Comparison of ENCODE assay signal across 28 cellular contexts in the genomic region with DNA sequence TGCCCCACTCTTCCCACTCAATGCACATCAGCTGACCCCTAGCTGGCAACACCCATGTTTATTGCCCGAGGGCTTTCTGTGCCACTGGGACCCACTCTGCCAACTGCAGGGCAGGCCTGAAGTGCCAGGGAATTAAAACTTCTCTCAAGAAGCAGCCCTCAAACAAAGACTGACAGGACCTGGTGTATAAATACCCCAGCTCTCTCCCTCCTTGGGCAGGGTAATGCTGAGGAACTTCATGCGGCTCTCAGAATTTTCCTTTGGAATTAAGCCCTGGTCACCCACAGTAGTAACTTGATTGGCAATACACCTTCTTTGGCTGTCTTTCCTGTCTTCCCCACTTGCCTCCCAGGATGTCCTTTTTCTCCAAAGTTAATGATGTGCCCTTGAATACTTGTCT. TPM values are rescaled to one million over a fixed set of nuclear protein-coding genes. Genes with fewer than 3 reads are reported as not detected.
DNase-seq lines count a peak whose midpoint lies in the region; ATAC-seq, FAIRE-seq and TF ChIP-seq lines count a peak whose summit lies in the region.
"Had no signal": no experiment of that assay in that cellular context is flagged by ENCODE, and none has a peak within 500 bp of the region (broad histone marks: within the 10 kb centered on the region; RNA-seq: fewer than 3 reads in every experiment).

No MANE protein-coding gene starts in this region.

- H3K9ac ChIP-seq in neuronal stem cell (ENCODE audit: low read depth, low read length, poor library complexity): no peak overlapping the region
- H3K9ac ChIP-seq: BLaER1 had no signal

- TF ChIP-seq CTCF in HEK293 (tag by site-specific recombination; IDR thresholded peaks at IDR 0.05) (no peak), heart left ventricle (IDR thresholded peaks at IDR 0.05) (no peak)

- H3K36me3 ChIP-seq in HEK293 (ENCODE audit: control insufficient read depth in 2 of 2, insufficient read depth in 1 of 2, low read length in 2 of 2): no peaks in the 10 kb centered on the region
- no peaks in the 10 kb centered on the region for H3K36me3 ChIP-seq in neuronal stem cell (replicated peaks in 1 of 2; ENCODE audit: control insufficient read depth in 2 of 2, insufficient read depth in 2 of 2, low read length in 2 of 2)
- H3K36me3 ChIP-seq in heart left ventricle: no peaks in the 10 kb centered on the region
- H3K36me3 ChIP-seq: BE2C, BLaER1 had no signal

- CTCF ChIA-PET in HEK293 (lab: Yijun Ruan, JAX): no interaction called here

- H3K79me1 ChIP-seq in neuronal stem cell (ENCODE audit: low read depth, low read length): no peaks in the 10 kb centered on the region

- H2BK120ac ChIP-seq in neuronal stem cell (ENCODE audit: low read depth, low read length): no peak overlapping the region

- no peak overlapping the region for H3K4me2 ChIP-seq in neuronal stem cell (ENCODE audit: insufficient read depth, low read length, poor library complexity, severe bottlenecking)
- H3K4me2 ChIP-seq: BLaER1 had no signal

- no peak for ATAC-seq in heart left ventricle
- ATAC-seq: GM12878 had no signal

- H2BK12ac ChIP-seq in neuronal stem cell (ENCODE audit: low read length): peak overlapping the region; percentile 34

- intact Hi-C loops in heart left ventricle (cut with DNase I): no loop called here

- POLR2A ChIA-PET in HEK293 (lab: Yijun Ruan, JAX): no interaction called here

- no peak overlapping the region for H3K23ac ChIP-seq in neuronal stem cell (ENCODE audit: low read depth, low read length, poor library complexity)

- H3K27me3 ChIP-seq in neuronal stem cell (ENCODE audit: control insufficient read depth in 3 of 3, insufficient read depth in 3 of 3, low read depth in 1 of 3, low read length in 3 of 3): peaks cover 0 to 11% (median 0%) of the 10 kb centered on the region in 3 experiments
- peaks cover 0 to 3% (median 0%) of the 10 kb centered on the region in 9 donors for H3K27me3 ChIP-seq in heart left ventricle
- H3K27me3 ChIP-seq: BE2C, BLaER1 had no signal

- H3K27ac ChIP-seq in HEK293 (ENCODE audit: extremely low read depth, low read depth, low read length) (no peak overlapping the region), neuronal stem cell (replicated peaks; ENCODE audit: low read length) (no peak overlapping the region), heart left ventricle (no peak overlapping the region)
- H3K27ac ChIP-seq: BLaER1 had no signal

- no peak overlapping the region for H4K91ac ChIP-seq in neuronal stem cell (ENCODE audit: low read depth, low read length, poor library complexity)

- H3K18ac ChIP-seq in neuronal stem cell (ENCODE audit: low read length): no peak overlapping the region

- H3K14ac ChIP-seq in neuronal stem cell (ENCODE audit: low read length): peak overlapping the region; percentile 31

- WGBS in neuronal stem cell (ENCODE audit: extremely low coverage in 2 of 2, insufficient read length in 2 of 2, insufficient replicate concordance in 1 of 2), 2 donors: no CpG with 5 or more reads among the region's 2 CpGs
- 93 to 100% (median 96%) methylated on average over 2 of the region's 2 CpGs for WGBS in heart left ventricle, 4 donors

- no peak for TF ChIP-seq POLR2A in heart left ventricle (IDR thresholded peaks at IDR 0.05)

- H2AK5ac ChIP-seq in neuronal stem cell (ENCODE audit: low read depth, low read length): no peak overlapping the region

- DNase-seq in HTR-8/SVneo (ENCODE audit: insufficient read length, low spot score) (no peak), neuronal stem cell (ENCODE audit: low spot score) (no peak), dermis blood vessel endothelial cell (no peak), heart left ventricle (no peak)
- DNase-seq: 8988T; ACHN; BE2C; C1 segment of cervical spinal cord; CD4-positive, alpha-beta memory T cell; CD4-positive, CD25-positive, alpha-beta regulatory T cell; CD8-positive, alpha-beta memory T cell; COR-L47; DMS 273 treated with DMSO at 0.1 percent for 48 hours; DMS153; DMS53; DMS79; DND-41; EL; GDM1 had no signal

- no peak overlapping the region for H2BK15ac ChIP-seq in neuronal stem cell (ENCODE audit: low read length)

- H2AFZ ChIP-seq in neuronal stem cell (ENCODE audit: low read length): no peak overlapping the region

- H3K4ac ChIP-seq in neuronal stem cell (ENCODE audit: low read length): no peak overlapping the region

- no peaks in the 10 kb centered on the region for H3K9me3 ChIP-seq in HEK293 (ENCODE audit: control insufficient read depth, insufficient read depth, low read depth, low read length)
- H3K9me3 ChIP-seq in neuronal stem cell (replicated peaks in 1 of 2; ENCODE audit: control insufficient read depth in 2 of 2, insufficient read depth in 1 of 2, low read depth in 1 of 2, low read length in 2 of 2): peaks cover 0 to 2% of the 10 kb centered on the region in 2 donors
- H3K9me3 ChIP-seq in heart left ventricle: peaks cover 0 to 8% (median 0%) of the 10 kb centered on the region in 12 donors
- H3K9me3 ChIP-seq: BE2C, BLaER1 had no signal

- no peak overlapping the region for H2BK5ac ChIP-seq in neuronal stem cell (ENCODE audit: low read length)

- FAIRE-seq in HTR-8/SVneo (lab: Jason Lieb, UNC): peak; percentile 20
- FAIRE-seq: A204.1, GM12878, GM12892, GM18507 had no signal

- H3K4me1 ChIP-seq in HEK293 (ENCODE audit: control insufficient read depth, insufficient read depth, low read length) (no peaks in the 10 kb centered on the region), neuronal stem cell (ENCODE audit: control insufficient read depth in 2 of 2, insufficient read depth in 1 of 2, low read depth in 1 of 2, low read length in 2 of 2) (no peaks in the 10 kb centered on the region), heart left ventricle (peaks cover 0 to 4% (median under 1%) of the 10 kb centered on the region in 12 donors)
- H3K4me1 ChIP-seq: BLaER1 had no signal

- H3K4me3 ChIP-seq in HEK293 (ENCODE audit: low read depth, low read length): no peak overlapping the region
- no peak overlapping the region for H3K4me3 ChIP-seq in neuronal stem cell (ENCODE audit: low read length in 2 of 2)
- H3K4me3 ChIP-seq in heart left ventricle: no peak overlapping the region
- H3K4me3 ChIP-seq: BLaER1, GM12878 had no signal

- no peak overlapping the region for H4K8ac ChIP-seq in neuronal stem cell (ENCODE audit: low read depth, low read length)

TF ChIP-seq in HEK293, 187 proteins besides CTCF, POLR2A, EP300 and RAD21:
- peak; percentile 94 for TF ChIP-seq ZNF37A (tag by site-specific recombination; IDR thresholded peaks at IDR 0.05)
- TF ChIP-seq, protein P1, sequence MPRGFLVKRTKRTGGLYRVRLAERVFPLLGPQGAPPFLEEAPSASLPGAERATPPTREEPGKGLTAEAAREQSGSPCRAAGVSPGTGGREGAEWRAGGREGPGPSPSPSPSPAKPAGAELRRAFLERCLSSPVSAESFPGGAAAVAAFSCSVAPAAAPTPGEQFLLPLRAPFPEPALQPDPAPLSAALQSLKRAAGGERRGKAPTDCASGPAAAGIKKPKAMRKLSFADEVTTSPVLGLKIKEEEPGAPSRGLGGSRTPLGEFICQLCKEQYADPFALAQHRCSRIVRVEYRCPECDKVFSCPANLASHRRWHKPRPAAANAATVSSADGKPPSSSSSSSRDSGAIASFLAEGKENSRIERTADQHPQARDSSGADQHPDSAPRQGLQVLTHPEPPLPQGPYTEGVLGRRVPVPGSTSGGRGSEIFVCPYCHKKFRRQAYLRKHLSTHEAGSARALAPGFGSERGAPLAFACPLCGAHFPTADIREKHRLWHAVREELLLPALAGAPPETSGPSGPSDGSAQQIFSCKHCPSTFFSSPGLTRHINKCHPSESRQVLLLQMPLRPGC (tag by site-specific recombination; IDR thresholded peaks at IDR 0.05): no peak
- no peak for TF ChIP-seq ZNF792 (tag by site-specific recombination; IDR thresholded peaks at IDR 0.05)
- TF ChIP-seq, protein P2, sequence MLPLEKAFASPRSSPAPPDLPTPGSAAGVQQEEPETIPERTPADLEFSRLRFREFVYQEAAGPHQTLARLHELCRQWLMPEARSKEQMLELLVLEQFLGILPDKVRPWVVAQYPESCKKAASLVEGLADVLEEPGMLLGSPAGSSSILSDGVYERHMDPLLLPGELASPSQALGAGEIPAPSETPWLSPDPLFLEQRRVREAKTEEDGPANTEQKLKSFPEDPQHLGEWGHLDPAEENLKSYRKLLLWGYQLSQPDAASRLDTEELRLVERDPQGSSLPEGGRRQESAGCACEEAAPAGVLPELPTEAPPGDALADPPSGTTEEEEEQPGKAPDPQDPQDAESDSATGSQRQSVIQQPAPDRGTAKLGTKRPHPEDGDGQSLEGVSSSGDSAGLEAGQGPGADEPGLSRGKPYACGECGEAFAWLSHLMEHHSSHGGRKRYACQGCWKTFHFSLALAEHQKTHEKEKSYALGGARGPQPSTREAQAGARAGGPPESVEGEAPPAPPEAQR (tag by site-specific recombination; IDR thresholded peaks at IDR 0.05): no peak

RNA-seq across cellular contexts. Expression of a gene that starts 5.3 kb away (rescaled TPM):
- polyA plus RNA-seq in neuronal stem cell (2013, experiment 1 of 2): 0.57 TPM
- polyA plus RNA-seq in neuronal stem cell (2013, experiment 2 of 2): 0.57 TPM
- total RNA-seq in dermis blood vessel endothelial cell (not detected in 2 replicates), heart left ventricle (under 1 TPM in 7 of 9 donors, not detected in 2; 0.19 to 0.67 (median 0.41) TPM)
- under 1 TPM; 0.12 to 0.30 TPM for polyA plus RNA-seq in heart left ventricle
- total RNA-seq: CD4-positive, alpha-beta memory T cell; CD4-positive, CD25-positive, alpha-beta regulatory T cell; CD8-positive, alpha-beta memory T cell; G401; GM12878 had no signal
- polyA plus RNA-seq: AG04450; CD14-positive monocyte; CD8-positive, alpha-beta memory T cell had no signal

RNA-seq across cellular contexts. Expression of a gene that starts 31.2 kb away (rescaled TPM):
- polyA plus RNA-seq in neuronal stem cell (2013, experiment 1 of 2): 25.2 TPM
- 23.7 TPM for polyA plus RNA-seq in neuronal stem cell (2013, experiment 2 of 2)
- total RNA-seq in dermis blood vessel endothelial cell: 39.6 and 55.6 TPM in 2 replicates
- 10 to 100 TPM; 20.6 to 39.0 (median 34.1) TPM for total RNA-seq in heart left ventricle
- 10 to 100 TPM; 11.9 to 35.6 TPM for polyA plus RNA-seq in heart left ventricle

RNA-seq across cellular contexts. Expression of a gene that starts 54.8 kb away (rescaled TPM):
- polyA plus RNA-seq in neuronal stem cell (2013, experiment 1 of 2): 0.28 TPM
- polyA plus RNA-seq in neuronal stem cell (2013, experiment 2 of 2): 0.21 TPM
- 0.09 and 0.17 TPM in 2 replicates for total RNA-seq in dermis blood vessel endothelial cell
- 100 to 1,000 TPM in 8 of 9 donors, 10 to 100 TPM in 1; 99.5 to 219 (median 166) TPM for total RNA-seq in heart left ventricle
- polyA plus RNA-seq in heart left ventricle: 100 to 1,000 TPM; 129 to 144 TPM
- total RNA-seq: CD4-positive, alpha-beta memory T cell; CD4-positive, CD25-positive, alpha-beta regulatory T cell; CD8-positive, alpha-beta memory T cell; GM12878 had no signal
- polyA plus RNA-seq: CD14-positive monocyte; CD4-positive, alpha-beta memory T cell; CD4-positive, CD25-positive, alpha-beta regulatory T cell; CD8-positive, alpha-beta memory T cell had no signal

Comparison
In these comparisons a context has a peak if more than half of its experiments do, and no peak if none do; other contexts are left out.
1. RNA of a gene that starts 54.8 kb away (total RNA-seq): 99.5 to 219 TPM in heart left ventricle; 0.09 to 0.17 TPM in dermis blood vessel endothelial cell; every median in the first group is over 10 times any median in the second.